In the genomic region with DNA sequence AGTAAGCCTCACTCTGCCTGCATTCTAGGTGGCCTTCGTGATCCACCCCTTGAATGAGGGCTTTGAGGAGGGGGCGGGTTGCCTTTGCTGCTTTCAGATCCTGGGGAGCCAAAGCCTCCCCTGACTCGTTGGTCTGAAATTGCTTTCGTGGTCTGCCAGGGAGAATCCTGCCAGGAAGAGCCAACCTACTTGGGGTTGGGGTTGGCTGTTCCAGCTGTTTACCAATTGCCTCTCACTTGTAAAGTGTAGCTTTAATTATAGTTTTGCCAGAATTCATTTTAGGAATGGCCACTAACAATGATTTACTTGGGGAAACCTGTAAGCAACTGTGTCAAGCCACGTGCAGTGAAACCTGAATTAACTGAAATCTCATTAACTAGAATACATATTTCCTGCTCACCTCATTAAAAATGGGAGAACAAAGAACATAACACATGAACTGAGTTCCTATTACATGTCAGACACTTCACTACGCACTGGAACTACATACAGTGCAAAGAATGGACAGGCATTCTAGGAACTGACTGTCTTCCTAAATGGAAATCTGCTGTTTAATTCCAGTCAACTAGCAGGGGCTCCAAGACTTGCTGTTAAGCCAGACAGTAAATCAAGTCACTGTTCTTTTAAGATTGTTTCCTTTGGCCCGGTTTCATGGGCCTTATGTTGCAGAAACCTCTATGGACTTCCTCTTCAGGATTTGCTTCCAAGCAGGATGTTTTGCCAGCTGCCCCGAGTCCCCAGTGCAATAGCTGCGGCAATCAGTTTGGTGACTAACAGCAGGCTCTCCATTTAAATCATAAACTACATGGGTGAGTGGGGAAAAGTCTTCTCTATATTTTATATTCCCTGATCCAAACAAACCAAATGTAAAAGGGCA, we compare ENCODE assay signal across 14 cellular contexts. TPM values are rescaled to one million over a fixed set of nuclear protein-coding genes. Genes with fewer than 3 reads are reported as not detected.
DNase-seq lines count a peak whose midpoint lies in the region; ATAC-seq, FAIRE-seq and TF ChIP-seq lines count a peak whose summit lies in the region.
"Had no signal": no experiment of that assay in that cellular context is flagged by ENCODE, and none has a peak within 500 bp of the region (broad histone marks: within the 10 kb centered on the region; RNA-seq: fewer than 3 reads in every experiment).

No MANE protein-coding gene starts in this region.

- intact Hi-C loops in OCI-LY7 (cut with micrococcal nuclease; ENCODE audit: unreplicated experiment) (loop anchor here (5.0 kb wide), 1 partner anchor 155 kb away; no protein-coding TSS in a partner anchor), CD14-positive monocyte (cut with micrococcal nuclease) (no loop called here)

- no peak overlapping the region for H2AFZ ChIP-seq in ACC112 (ENCODE audit: low read length, unreplicated experiment)
- no peak overlapping the region for H2AFZ ChIP-seq in hepatocyte
- no peak overlapping the region for H2AFZ ChIP-seq in OCI-LY7 (ENCODE audit: low read length)

- BruUV-seq in OCI-LY7 (replicated peaks; lab: Mats Ljungman, UMichigan): no TSS peak

- H3K9me3 Mint-ChIP-seq in CD14-positive monocyte: no peaks in the 10 kb centered on the region
- no peaks in the 10 kb centered on the region for H3K9me3 Mint-ChIP-seq in activated T-helper 17 cell treated with anti-CD3 and anti-CD28 coated beads, Interleukin-2, amount 50 U/mL, for 72 hours

- CTCF ChIA-PET in OCI-LY7 (lab: Charles Lee; ENCODE audit: unreplicated experiment): no interaction called here

- H3K4me1 Mint-ChIP-seq in CD14-positive monocyte: peaks cover 46% of the 10 kb centered on the region
- H3K4me1 Mint-ChIP-seq in activated T-helper 17 cell treated with anti-CD3 and anti-CD28 coated beads, Interleukin-2, amount 50 U/mL, for 72 hours: no peaks in the 10 kb centered on the region

- H3K36me3 ChIP-seq in ACC112 (ENCODE audit: insufficient read depth, low read length) (no peaks in the 10 kb centered on the region), adipocyte (ENCODE audit: control insufficient read depth, insufficient read depth, low read length, severe bottlenecking) (no peaks in the 10 kb centered on the region), hepatocyte (replicated peaks; ENCODE audit: insufficient read depth, low read depth) (no peaks in the 10 kb centered on the region), OCI-LY7 (ENCODE audit: insufficient read depth, low read length) (peaks cover 56% of the 10 kb centered on the region)

- H3K4me3 ChIP-seq in ACC112 (ENCODE audit: low read depth, low read length) (no peak overlapping the region), adipocyte (ENCODE audit: low read length) (no peak overlapping the region), hepatocyte (no peak overlapping the region), OCI-LY7 (ENCODE audit: low read depth, low read length, poor library complexity, severe bottlenecking) (no peak overlapping the region)

- H3K27me3 ChIP-seq in ACC112 (ENCODE audit: insufficient read depth, low read length) (no peaks in the 10 kb centered on the region), adipocyte (replicated peaks; ENCODE audit: control insufficient read depth, insufficient read depth, low read length) (peaks cover 8% of the 10 kb centered on the region), hepatocyte (no peaks in the 10 kb centered on the region)

- H3K27ac ChIP-seq in ACC112 (ENCODE audit: low read depth, low read length) (peak overlapping the region; percentile 47; the same call in 1 of the 2 replicates), hepatocyte (peak overlapping the region; percentile 9), OCI-LY7 (ENCODE audit: low read depth, low read length, poor library complexity, severe bottlenecking) (no peak overlapping the region)

- H3K4me2 ChIP-seq in hepatocyte: no peak overlapping the region
- no peak overlapping the region for H3K4me2 ChIP-seq in OCI-LY7 (ENCODE audit: low read length)

- POLR2A ChIA-PET in OCI-LY7 (lab: Charles Lee): interaction anchor here (0.6 to 0.9 kb wide), 3 partner anchors 11 to 105 kb away, joined by 3 read pairs; no protein-coding TSS in a partner anchor

- TF ChIP-seq POLR2A in GM12891 (IDR thresholded peaks at IDR 0.05; ENCODE audit: low read depth, low read length): no peak

- peak overlapping the region in 3 of 7 donors; percentile 21 to 56 (median 23) for H3K27ac Mint-ChIP-seq in CD14-positive monocyte
- H3K27ac Mint-ChIP-seq in activated T-helper 17 cell treated with anti-CD3 and anti-CD28 coated beads, Interleukin-2, amount 50 U/mL, for 72 hours: no peak overlapping the region

- no peak overlapping the region for H3K9ac ChIP-seq in adipocyte (ENCODE audit: low read length)

- 70% methylated on average over 9 of the region's 9 CpGs for WGBS in hepatocyte (ENCODE audit: low lambda C conversion rate, missing lambda C conversion rate)

- H3K9me3 ChIP-seq in adipocyte (ENCODE audit: control insufficient read depth, low read length) (no peaks in the 10 kb centered on the region), hepatocyte (ENCODE audit: low read depth) (no peaks in the 10 kb centered on the region), OCI-LY7 (ENCODE audit: low read length) (no peaks in the 10 kb centered on the region)

- H3K4me1 ChIP-seq in ACC112 (ENCODE audit: control insufficient read depth, insufficient read depth, low read length, unreplicated experiment) (peaks cover 8% of the 10 kb centered on the region), adipocyte (ENCODE audit: control insufficient read depth, insufficient read depth, low read length) (peaks cover 6% of the 10 kb centered on the region), hepatocyte (ENCODE audit: insufficient read depth) (no peaks in the 10 kb centered on the region), OCI-LY7 (ENCODE audit: insufficient read depth, low read length, poor library complexity, severe bottlenecking) (peaks cover 31% of the 10 kb centered on the region)

- ATAC-seq in activated T-helper 17 cell treated with anti-CD3 and anti-CD28 coated beads, Interleukin-2, amount 50 U/mL, for 72 hours (replicated peaks): no peak
- ATAC-seq: HCT116 had no signal

- H3K79me2 ChIP-seq in ACC112 (ENCODE audit: control insufficient read depth, insufficient read depth, low read length, unreplicated experiment) (no peaks in the 10 kb centered on the region), hepatocyte (no peaks in the 10 kb centered on the region), OCI-LY7 (ENCODE audit: insufficient read depth, low read depth, low read length) (no peaks in the 10 kb centered on the region)

- H3K9me2 ChIP-seq in hepatocyte (replicated peaks; ENCODE audit: insufficient read depth) (no peaks in the 10 kb centered on the region), OCI-LY7 (ENCODE audit: insufficient read depth, low read length) (no peaks in the 10 kb centered on the region)

- H3K36me3 Mint-ChIP-seq in CD14-positive monocyte: peaks cover 9 to 19% of the 10 kb centered on the region in 2 donors
- peaks cover 77% of the 10 kb centered on the region for H3K36me3 Mint-ChIP-seq in activated T-helper 17 cell treated with anti-CD3 and anti-CD28 coated beads, Interleukin-2, amount 50 U/mL, for 72 hours (ENCODE audit: low read depth)

- H4K20me1 ChIP-seq in hepatocyte (ENCODE audit: insufficient read depth, poor library complexity, severe bottlenecking): no peaks in the 10 kb centered on the region
- H4K20me1 ChIP-seq in OCI-LY7 (ENCODE audit: insufficient read depth, low read length): no peaks in the 10 kb centered on the region

- H3K27me3 Mint-ChIP-seq in CD14-positive monocyte (ENCODE audit: low read depth in 3 of 3): peaks cover 0 to 11% (median 0%) of the 10 kb centered on the region in 3 donors
- H3K27me3 Mint-ChIP-seq in activated T-helper 17 cell treated with anti-CD3 and anti-CD28 coated beads, Interleukin-2, amount 50 U/mL, for 72 hours: no peaks in the 10 kb centered on the region

- H3K4me3 Mint-ChIP-seq in CD14-positive monocyte: no peak overlapping the region
- H3K4me3 Mint-ChIP-seq in activated T-helper 17 cell treated with anti-CD3 and anti-CD28 coated beads, Interleukin-2, amount 50 U/mL, for 72 hours: no peak overlapping the region

- TF ChIP-seq CTCF in hepatocyte (IDR thresholded peaks at IDR 0.05; ENCODE audit: poor library complexity): no peak
- no peak for TF ChIP-seq CTCF in OCI-LY7 (conservative IDR thresholded peaks at IDR 0.05; ENCODE audit: low read length)
- TF ChIP-seq CTCF in CD14-positive monocyte (IDR thresholded peaks at IDR 0.05): no peak

- peak; percentile 31 for FAIRE-seq in GM12891 (lab: Jason Lieb, UNC)
- FAIRE-seq: endometrium had no signal

- DNase-seq in GM12891 (ENCODE audit: insufficient read length, low spot score) (no peak), adipocyte (ENCODE audit: low read depth) (peak; percentile 31), hepatocyte (ENCODE audit: low spot score) (peak; percentile 23), NOMO-1 treated with dmso at 0.1 percent for 144 hours (lab: John Stamatoyannopoulos, UW; ENCODE audit: unreplicated experiment) (no peak), OCI-LY7 (ENCODE audit: low spot score) (no peak), CD14-positive monocyte (ENCODE audit: low spot score) (no peak)
- DNase-seq: activated CD4-positive, alpha-beta T cell treated with anti-CD3 and anti-CD28 coated beads for 4 hours; activated naive CD4-positive, alpha-beta T cell treated with anti-CD3 and anti-CD28 coated beads, Interleukin-2, amount 50 U/mL, for 16 hours; kidney glomerular epithelial cell; NCI-H187 treated with DMSO at 0.1 percent for 48 hours had no signal

TF ChIP-seq in GM12891, 5 proteins besides CTCF, POLR2A, EP300 and RAD21 (continues in another document):
- TF ChIP-seq SPI1 (IDR thresholded peaks at IDR 0.05; ENCODE audit: low read depth, low read length) (no peak), PAX5 (IDR thresholded peaks at IDR 0.05; ENCODE audit: insufficient read depth, low read length, severe bottlenecking) (no peak)

RNA-seq across cellular contexts. Expression of a gene that starts 16.4 kb away (rescaled TPM):
- polyA plus RNA-seq in GM12891 (2012; ENCODE audit: low read depth, missing spikeins): 7.9 TPM
- total RNA-seq in hepatocyte (5.8 and 9.0 TPM in 2 replicates), OCI-LY7 (2022) (19.3 and 20.7 TPM in 2 replicates)
- polyA plus RNA-seq in hepatocyte (2.4 and 3.0 TPM in 2 replicates), CD14-positive monocyte (1 to 10 TPM; 1.3 to 2.4 TPM)
- 10.7 and 11.9 TPM in 2 replicates for total RNA-seq in OCI-LY7 (2014; rRNA removed; shearing (Covaris generic))
- 10 to 100 TPM; 15.3 to 19.8 TPM for total RNA-seq in activated T-helper 17 cell treated with anti-CD3 and anti-CD28 coated beads, Interleukin-2, amount 50 U/mL, for 72 hours

RNA-seq across cellular contexts. Expression of a gene that starts 48.2 kb away (rescaled TPM):
- 40.8 TPM for polyA plus RNA-seq in GM12891 (2012; ENCODE audit: low read depth, missing spikeins)
- total RNA-seq in hepatocyte (48.9 and 54.5 TPM in 2 replicates), OCI-LY7 (2022) (56.0 and 59.9 TPM in 2 replicates)
- polyA plus RNA-seq in hepatocyte (64.4 and 72.6 TPM in 2 replicates), CD14-positive monocyte (10 to 100 TPM; 74.1 to 91.4 TPM)
- 21.8 and 30.0 TPM in 2 replicates for total RNA-seq in OCI-LY7 (2014; rRNA removed; shearing (Covaris generic))
- 10 to 100 TPM; 42.5 to 62.6 TPM for total RNA-seq in activated T-helper 17 cell treated with anti-CD3 and anti-CD28 coated beads, Interleukin-2, amount 50 U/mL, for 72 hours

RNA-seq across cellular contexts. Expression of a gene that starts 57.4 kb away (rescaled TPM):
- polyA plus RNA-seq in GM12891 (2012; ENCODE audit: low read depth, missing spikeins): 23.6 TPM
- total RNA-seq in hepatocyte: 22.8 and 23.8 TPM in 2 replicates
- polyA plus RNA-seq in hepatocyte: 5.5 and 11.1 TPM in 2 replicates
- total RNA-seq in OCI-LY7 (2014; rRNA removed; shearing (Covaris generic)): 37.2 and 50.7 TPM in 2 replicates
- 26.7 and 28.1 TPM in 2 replicates for total RNA-seq in OCI-LY7 (2022)
- polyA plus RNA-seq in CD14-positive monocyte: 10 to 100 TPM; 10.6 to 13.2 TPM
- 10 to 100 TPM; 14.8 to 21.1 TPM for total RNA-seq in activated T-helper 17 cell treated with anti-CD3 and anti-CD28 coated beads, Interleukin-2, amount 50 U/mL, for 72 hours

Comparison
In these comparisons a context has a peak if more than half of its experiments do, and no peak if none do; other contexts are left out.
1. DNase-seq: peak in adipocyte (single experiment) and hepatocyte (single experiment); none in GM12891 (single experiment), NOMO-1 treated with dmso at 0.1 percent for 144 hours (single experiment), OCI-LY7 (single experiment) and CD14-positive monocyte (single experiment).